1 cellular context compared by ENCODE assay signal in genomic region chr22:43298062-43298801, GRCh38.
TF ChIP-seq lines count a peak whose summit lies in the region.

No MANE protein-coding gene starts in this region.

TF ChIP-seq in HepG2, 621 proteins besides CTCF, POLR2A, EP300 and RAD21:
- TF ChIP-seq, protein P1, sequence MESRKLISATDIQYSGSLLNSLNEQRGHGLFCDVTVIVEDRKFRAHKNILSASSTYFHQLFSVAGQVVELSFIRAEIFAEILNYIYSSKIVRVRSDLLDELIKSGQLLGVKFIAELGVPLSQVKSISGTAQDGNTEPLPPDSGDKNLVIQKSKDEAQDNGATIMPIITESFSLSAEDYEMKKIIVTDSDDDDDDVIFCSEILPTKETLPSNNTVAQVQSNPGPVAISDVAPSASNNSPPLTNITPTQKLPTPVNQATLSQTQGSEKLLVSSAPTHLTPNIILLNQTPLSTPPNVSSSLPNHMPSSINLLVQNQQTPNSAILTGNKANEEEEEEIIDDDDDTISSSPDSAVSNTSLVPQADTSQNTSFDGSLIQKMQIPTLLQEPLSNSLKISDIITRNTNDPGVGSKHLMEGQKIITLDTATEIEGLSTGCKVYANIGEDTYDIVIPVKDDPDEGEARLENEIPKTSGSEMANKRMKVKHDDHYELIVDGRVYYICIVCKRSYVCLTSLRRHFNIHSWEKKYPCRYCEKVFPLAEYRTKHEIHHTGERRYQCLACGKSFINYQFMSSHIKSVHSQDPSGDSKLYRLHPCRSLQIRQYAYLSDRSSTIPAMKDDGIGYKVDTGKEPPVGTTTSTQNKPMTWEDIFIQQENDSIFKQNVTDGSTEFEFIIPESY (CRISPR knock-in tag; IDR thresholded peaks at IDR 0.05), result peak; percentile 63; the same call in 1 of the 2 replicates
- TF ChIP-seq ZSCAN12 (CRISPR knock-in tag; IDR thresholded peaks at IDR 0.05) (no peak), XRCC5 (optimal IDR thresholded peaks at IDR 0.05; ENCODE audit: low read length) (no peak)
